In genomic region chr12:98478606-98479005, GRCh38 we compare ENCODE assay signal across 21 cellular contexts. TPM values are rescaled to one million over a fixed set of nuclear protein-coding genes. Genes with fewer than 3 reads are reported as not detected.
DNase-seq lines count a peak whose midpoint lies in the region; ATAC-seq and TF ChIP-seq lines count a peak whose summit lies in the region.
"Had no signal": no experiment of that assay in that cellular context is flagged by ENCODE, and none has a peak within 500 bp of the region (broad histone marks: within the 10 kb centered on the region; RNA-seq: fewer than 3 reads in every experiment).

No MANE protein-coding gene starts in this region.

- intact Hi-C loops in mammary epithelial cell (cut with micrococcal nuclease) (no loop called here), breast epithelium (cut with DNase I; ENCODE audit: low total_unique reads) (no loop called here)
- intact Hi-C loops in activated naive CD4-positive, alpha-beta T cell treated with anti-CD3 and anti-CD28 coated beads for 36 hours (cut with micrococcal nuclease) = no loop called here

- TF ChIP-seq CTCF in mammary epithelial cell (conservative IDR thresholded peaks at IDR 0.05 in 1 of 2, IDR thresholded peaks at IDR 0.05 in 1 of 2; ENCODE audit: extremely low read depth in 1 of 2, insufficient read depth in 1 of 2, low read depth in 1 of 2, low read length in 2 of 2) (no peak), breast epithelium (IDR thresholded peaks at IDR 0.05) (no peak), endodermal cell (conservative IDR thresholded peaks at IDR 0.05) (no peak), foreskin keratinocyte (conservative IDR thresholded peaks at IDR 0.05) (no peak)

- H2AFZ ChIP-seq in mammary epithelial cell (ENCODE audit: low read depth, low read length) = no peak overlapping the region
- H2AFZ ChIP-seq: GM23248 had no signal

- DNase-seq in mammary epithelial cell (peak; percentile 35), breast epithelium (ENCODE audit: low spot score in 2 of 2) (no peak), endodermal cell (peak; percentile 20), foreskin keratinocyte (peak; percentile 59 to 82), HK-2 (ENCODE audit: unreplicated experiment) (no peak), DMS114 treated with DMSO at 0.1 percent for 48 hours (lab: John Stamatoyannopoulos, UW; ENCODE audit: unreplicated experiment) (no peak)
- no peak for DNase-seq in activated naive CD4-positive, alpha-beta T cell treated with anti-CD3 and anti-CD28 coated beads for 36 hours
- DNase-seq: Caco-2; CD4-positive, CD25-positive, alpha-beta regulatory T cell; CD8-positive, alpha-beta T cell; DMS79; EL; GDM1; GM23248; HFFc6 had no signal

- CTCF ChIA-PET in mammary epithelial cell (lab: Charles Lee; ENCODE audit: low non-redundant PET) = no interaction called here
- CTCF ChIA-PET in activated naive CD4-positive, alpha-beta T cell treated with anti-CD3 and anti-CD28 coated beads for 36 hours (lab: Charles Lee) = no interaction called here

- H3K27me3 Mint-ChIP-seq in endodermal cell (ENCODE audit: insufficient read depth) = peaks cover 4% of the 10 kb centered on the region
- peaks cover 3% of the 10 kb centered on the region for H3K27me3 Mint-ChIP-seq in activated naive CD4-positive, alpha-beta T cell treated with anti-CD3 and anti-CD28 coated beads for 36 hours (ENCODE audit: low read depth)

- no peaks in the 10 kb centered on the region for H4K20me1 ChIP-seq in mammary epithelial cell (ENCODE audit: insufficient read depth, low read length)
- H4K20me1 ChIP-seq: BLaER1 had no signal

- H3K36me3 ChIP-seq in mammary epithelial cell (ENCODE audit: insufficient read depth, low read length) = no peaks in the 10 kb centered on the region
- no peaks in the 10 kb centered on the region for H3K36me3 ChIP-seq in breast epithelium
- H3K36me3 ChIP-seq in endodermal cell (ENCODE audit: control insufficient read depth, insufficient read depth, low read length) = no peaks in the 10 kb centered on the region
- H3K36me3 ChIP-seq: BLaER1, HAP-1 had no signal

- no peak overlapping the region for H3K4me2 ChIP-seq in mammary epithelial cell (ENCODE audit: insufficient read depth, low read depth, low read length)
- H3K4me2 ChIP-seq: BLaER1 had no signal

- dilution Hi-C loops in mammary epithelial cell (cut with HindIII; ENCODE audit: low sequenced_read_pairs) = no loop called here

- BruUV-seq in mammary epithelial cell (replicated peaks; lab: Mats Ljungman, UMichigan) = no TSS peak

- no peaks in the 10 kb centered on the region for H3K4me1 Mint-ChIP-seq in endodermal cell
- no peaks in the 10 kb centered on the region for H3K4me1 Mint-ChIP-seq in activated naive CD4-positive, alpha-beta T cell treated with anti-CD3 and anti-CD28 coated beads for 36 hours (ENCODE audit: low read depth)
- H3K4me1 Mint-ChIP-seq: B cell had no signal

- no peak for TF ChIP-seq POLR2A in breast epithelium (IDR thresholded peaks at IDR 0.05)

- H3K9me3 Mint-ChIP-seq in endodermal cell = peaks cover 8% of the 10 kb centered on the region
- H3K9me3 Mint-ChIP-seq in activated naive CD4-positive, alpha-beta T cell treated with anti-CD3 and anti-CD28 coated beads for 36 hours = no peaks in the 10 kb centered on the region
- H3K9me3 Mint-ChIP-seq: CD8-positive, alpha-beta T cell; HFFc6 had no signal

- ATAC-seq in foreskin keratinocyte = peak; percentile 67
- ATAC-seq: CD8-positive, alpha-beta T cell; GM12878 had no signal

- peaks cover 2% of the 10 kb centered on the region for H3K36me3 Mint-ChIP-seq in endodermal cell (ENCODE audit: low read depth)
- no peaks in the 10 kb centered on the region for H3K36me3 Mint-ChIP-seq in activated naive CD4-positive, alpha-beta T cell treated with anti-CD3 and anti-CD28 coated beads for 36 hours (ENCODE audit: low read depth)
- H3K36me3 Mint-ChIP-seq: CD4-positive, CD25-positive, alpha-beta regulatory T cell; CD8-positive, alpha-beta T cell had no signal

- no peaks in the 10 kb centered on the region for H3K79me2 ChIP-seq in mammary epithelial cell (ENCODE audit: insufficient read depth, low read length)

- no peak overlapping the region for H3K27ac Mint-ChIP-seq in endodermal cell
- no peak overlapping the region for H3K27ac Mint-ChIP-seq in activated naive CD4-positive, alpha-beta T cell treated with anti-CD3 and anti-CD28 coated beads for 36 hours
- H3K27ac Mint-ChIP-seq: B cell; CD4-positive, CD25-positive, alpha-beta regulatory T cell; CD8-positive, alpha-beta T cell; HFFc6 had no signal

- H3K9me3 ChIP-seq in mammary epithelial cell (replicated peaks; ENCODE audit: insufficient read depth, low read length) = no peaks in the 10 kb centered on the region
- no peaks in the 10 kb centered on the region for H3K9me3 ChIP-seq in breast epithelium
- H3K9me3 ChIP-seq in endodermal cell (ENCODE audit: control insufficient read depth, low read length) = no peaks in the 10 kb centered on the region
- H3K9me3 ChIP-seq: Caco-2, HAP-1 had no signal

- H3K4me3 ChIP-seq in mammary epithelial cell (replicated peaks in 1 of 3; ENCODE audit: insufficient read depth in 1 of 3, low read depth in 2 of 3, low read length in 3 of 3) (no peak overlapping the region), breast epithelium (no peak overlapping the region), endodermal cell (ENCODE audit: low read length) (no peak overlapping the region)
- H3K4me3 ChIP-seq: BLaER1, GM12878, GM23248, HAP-1 had no signal

- no peak overlapping the region for H3K9ac ChIP-seq in mammary epithelial cell (ENCODE audit: insufficient read depth, low read length)
- no peak overlapping the region for H3K9ac ChIP-seq in endodermal cell (ENCODE audit: extremely low read depth, low read length, poor library complexity, severe bottlenecking)
- H3K9ac ChIP-seq: BLaER1, GM23248 had no signal

- H3K27ac ChIP-seq in mammary epithelial cell (ENCODE audit: insufficient read depth, low read depth, low read length) (no peak overlapping the region), breast epithelium (no peak overlapping the region), endodermal cell (ENCODE audit: low read depth, low read length) (no peak overlapping the region), foreskin keratinocyte (no peak overlapping the region)
- H3K27ac ChIP-seq: 22Rv1, BLaER1, C4-2B, GM23248 had no signal

- in situ Hi-C loops in mammary epithelial cell (cut with MboI; ENCODE audit: low sequenced_read_pairs in 2 of 2) = no loop called here

- WGBS in mammary epithelial cell (ENCODE audit: low coverage, missing lambda C conversion rate) = 91% methylated on average over 5 of the region's 5 CpGs
- 93 to 95% methylated on average over 3 to 5 of the region's 5 CpGs for WGBS in endodermal cell (ENCODE audit: insufficient coverage in 1 of 2, insufficient read length in 1 of 2), 2 experiments

- H3K27me3 ChIP-seq in mammary epithelial cell (ENCODE audit: insufficient read depth, low read length) (no peaks in the 10 kb centered on the region), breast epithelium (no peaks in the 10 kb centered on the region), endodermal cell (ENCODE audit: control insufficient read depth, insufficient read depth, low read length, poor library complexity, severe bottlenecking) (no peaks in the 10 kb centered on the region), foreskin keratinocyte (no peaks in the 10 kb centered on the region)
- H3K27me3 ChIP-seq: BLaER1 had no signal

- no peak overlapping the region for H3K4me3 Mint-ChIP-seq in endodermal cell
- H3K4me3 Mint-ChIP-seq in activated naive CD4-positive, alpha-beta T cell treated with anti-CD3 and anti-CD28 coated beads for 36 hours = no peak overlapping the region
- H3K4me3 Mint-ChIP-seq: B cell; CD4-positive, CD25-positive, alpha-beta regulatory T cell; CD8-positive, alpha-beta T cell; HFFc6 had no signal

- H3K4me1 ChIP-seq in mammary epithelial cell (ENCODE audit: insufficient read depth, low read length) (peaks cover 10% of the 10 kb centered on the region), breast epithelium (no peaks in the 10 kb centered on the region), endodermal cell (ENCODE audit: control insufficient read depth, insufficient read depth, low read length) (no peaks in the 10 kb centered on the region), foreskin keratinocyte (peaks cover 9% of the 10 kb centered on the region)
- H3K4me1 ChIP-seq: BLaER1, HAP-1 had no signal

RNA-seq across cellular contexts. Expression of gene TMPO, which starts 36.8 kb away (rescaled TPM):
- total RNA-seq in mammary epithelial cell = 10 to 100 TPM; 26.0 to 74.2 TPM
- 41.4 TPM for polyA plus RNA-seq in mammary epithelial cell
- polyA minus RNA-seq in mammary epithelial cell = 56.6 TPM
- 100 to 1,000 TPM in 1 of 3 donors, 10 to 100 TPM in 2; 42.9 to 115 (median 67.8) TPM for total RNA-seq in breast epithelium
- total RNA-seq in endodermal cell = 100 to 1,000 TPM; 176 to 203 TPM
- polyA plus RNA-seq in endodermal cell (2013, experiment 1 of 2) = 186 TPM
- polyA plus RNA-seq in endodermal cell (2013, experiment 2 of 2) = 205 TPM
- total RNA-seq in foreskin keratinocyte = 122 and 145 TPM in 2 replicates
- polyA plus RNA-seq in foreskin keratinocyte = 34.2 and 47.8 TPM in 2 replicates
- total RNA-seq in activated naive CD4-positive, alpha-beta T cell treated with anti-CD3 and anti-CD28 coated beads for 36 hours = 100 to 1,000 TPM; 326 to 330 TPM

Comparison
In these comparisons a context has a peak if more than half of its experiments do, and no peak if none do; other contexts are left out.
1. DNase-seq: peak in mammary epithelial cell (single experiment), endodermal cell (single experiment) and foreskin keratinocyte (2 of 2); none in breast epithelium (0 of 2), activated naive CD4-positive, alpha-beta T cell treated with anti-CD3 and anti-CD28 coated beads for 36 hours (single experiment), HK-2 (single experiment) and DMS114 treated with DMSO at 0.1 percent for 48 hours (single experiment).